ENCODE assay signal across 1 cellular context in the genomic region with DNA sequence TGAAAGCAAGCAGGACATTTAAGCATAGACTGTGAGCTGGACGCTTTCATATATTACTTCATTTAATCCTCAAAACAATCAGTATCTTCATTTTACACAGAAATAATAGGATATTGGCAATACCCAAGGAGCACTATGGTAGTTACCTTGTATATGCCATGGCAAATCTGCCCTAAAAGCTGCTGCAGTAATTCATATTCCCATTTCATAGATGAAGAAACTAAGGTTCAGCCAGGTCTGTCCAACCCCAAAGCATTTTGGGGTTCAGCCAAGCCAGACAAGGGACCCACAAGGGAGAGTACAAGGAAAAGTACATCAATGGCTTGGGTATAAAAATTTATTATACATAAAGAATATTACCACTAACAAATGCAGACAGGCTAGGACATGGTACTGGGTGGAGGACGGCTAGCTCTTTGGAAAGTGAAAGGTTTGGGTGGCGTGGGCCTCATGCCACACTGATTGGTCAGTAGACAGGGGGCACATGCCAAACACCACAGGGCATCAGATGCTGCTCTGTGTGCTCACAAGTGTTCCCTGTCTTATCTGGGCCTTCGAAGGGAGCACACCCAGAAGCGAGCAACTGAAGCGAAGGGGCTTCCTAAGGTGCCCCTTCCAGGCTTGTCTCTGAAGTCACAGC.
A peak's percentile ranks its signal among the peaks of the same experiment; 100 is the strongest.
TF ChIP-seq lines count a peak whose summit lies in the region.

No MANE protein-coding gene starts in this region.

TF ChIP-seq in GM12878, 131 proteins besides CTCF, POLR2A, EP300 and RAD21 (continues in another document):
- no peak for TF ChIP-seq SUZ12 (IDR thresholded peaks at IDR 0.05; ENCODE audit: unreplicated experiment)
- peak; percentile 94 for TF ChIP-seq SMARCA5 (IDR thresholded peaks at IDR 0.05)
- TF ChIP-seq NFXL1 (IDR thresholded peaks at IDR 0.05; ENCODE audit: borderline replicate concordance), result no peak
- no peak for TF ChIP-seq TCF7 (IDR thresholded peaks at IDR 0.05; ENCODE audit: borderline replicate concordance)
- 0 out of 2 replicates have a peak, but pooled peaks have one; percentile 79 for TF ChIP-seq CHD4 (IDR thresholded peaks at IDR 0.05)
- no peak for TF ChIP-seq FOS (IDR thresholded peaks at IDR 0.05; ENCODE audit: borderline replicate concordance, extremely low read depth, insufficient read length)
- no peak for TF ChIP-seq CBX5 (IDR thresholded peaks at IDR 0.05; ENCODE audit: low read depth)
- TF ChIP-seq CEBPB (IDR thresholded peaks at IDR 0.05; ENCODE audit: borderline replicate concordance in 1 of 2, low read depth in 2 of 2, low read length in 2 of 2), result no peak
- no peak for TF ChIP-seq SMC3 (IDR thresholded peaks at IDR 0.05; ENCODE audit: borderline replicate concordance, low read length)
- TF ChIP-seq ZNF207 (IDR thresholded peaks at IDR 0.05; ENCODE audit: borderline replicate concordance), result peak; percentile 43; the same call in 1 of the 2 replicates
- TF ChIP-seq PBX3 (IDR thresholded peaks at IDR 0.05; ENCODE audit: insufficient replicate concordance, low read depth, low read length), result no peak
- TF ChIP-seq, protein P1, sequence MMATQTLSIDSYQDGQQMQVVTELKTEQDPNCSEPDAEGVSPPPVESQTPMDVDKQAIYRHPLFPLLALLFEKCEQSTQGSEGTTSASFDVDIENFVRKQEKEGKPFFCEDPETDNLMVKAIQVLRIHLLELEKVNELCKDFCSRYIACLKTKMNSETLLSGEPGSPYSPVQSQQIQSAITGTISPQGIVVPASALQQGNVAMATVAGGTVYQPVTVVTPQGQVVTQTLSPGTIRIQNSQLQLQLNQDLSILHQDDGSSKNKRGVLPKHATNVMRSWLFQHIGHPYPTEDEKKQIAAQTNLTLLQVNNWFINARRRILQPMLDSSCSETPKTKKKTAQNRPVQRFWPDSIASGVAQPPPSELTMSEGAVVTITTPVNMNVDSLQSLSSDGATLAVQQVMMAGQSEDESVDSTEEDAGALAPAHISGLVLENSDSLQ (IDR thresholded peaks at IDR 0.05), result no peak
- TF ChIP-seq POLR2AphosphoS2 (IDR thresholded peaks at IDR 0.05; ENCODE audit: low read depth, low read length), result no peak
- TF ChIP-seq TCF12 (IDR thresholded peaks at IDR 0.05; ENCODE audit: low read depth, low read length), result no peak
- no peak for TF ChIP-seq TCF3 (IDR thresholded peaks at IDR 0.05; ENCODE audit: borderline replicate concordance, insufficient read depth, low read depth, low read length)
- TF ChIP-seq ZNF24 (IDR thresholded peaks at IDR 0.05), result no peak; the same call in 1 of the 2 replicates
- no peak for TF ChIP-seq HDAC6 (IDR thresholded peaks at IDR 0.05; ENCODE audit: unreplicated experiment)
- no peak for TF ChIP-seq PAX5 (IDR thresholded peaks at IDR 0.05; ENCODE audit: borderline replicate concordance, low read depth, low read length)
- no peak for TF ChIP-seq KLF5 (IDR thresholded peaks at IDR 0.05; ENCODE audit: partially characterized antibody)
- no peak for TF ChIP-seq PAX8 (IDR thresholded peaks at IDR 0.05)
- no peak for TF ChIP-seq MEF2B (IDR thresholded peaks at IDR 0.05; ENCODE audit: partially characterized antibody, poor library complexity, severe bottlenecking)
- TF ChIP-seq, protein P2, sequence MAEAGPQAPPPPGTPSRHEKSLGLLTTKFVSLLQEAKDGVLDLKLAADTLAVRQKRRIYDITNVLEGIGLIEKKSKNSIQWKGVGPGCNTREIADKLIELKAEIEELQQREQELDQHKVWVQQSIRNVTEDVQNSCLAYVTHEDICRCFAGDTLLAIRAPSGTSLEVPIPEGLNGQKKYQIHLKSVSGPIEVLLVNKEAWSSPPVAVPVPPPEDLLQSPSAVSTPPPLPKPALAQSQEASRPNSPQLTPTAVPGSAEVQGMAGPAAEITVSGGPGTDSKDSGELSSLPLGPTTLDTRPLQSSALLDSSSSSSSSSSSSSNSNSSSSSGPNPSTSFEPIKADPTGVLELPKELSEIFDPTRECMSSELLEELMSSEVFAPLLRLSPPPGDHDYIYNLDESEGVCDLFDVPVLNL (IDR thresholded peaks at IDR 0.05; ENCODE audit: low read depth, low read length), result no peak
- no peak for TF ChIP-seq POLR2AphosphoS5 (IDR thresholded peaks at IDR 0.05; ENCODE audit: low read length)
- TF ChIP-seq, protein P3, sequence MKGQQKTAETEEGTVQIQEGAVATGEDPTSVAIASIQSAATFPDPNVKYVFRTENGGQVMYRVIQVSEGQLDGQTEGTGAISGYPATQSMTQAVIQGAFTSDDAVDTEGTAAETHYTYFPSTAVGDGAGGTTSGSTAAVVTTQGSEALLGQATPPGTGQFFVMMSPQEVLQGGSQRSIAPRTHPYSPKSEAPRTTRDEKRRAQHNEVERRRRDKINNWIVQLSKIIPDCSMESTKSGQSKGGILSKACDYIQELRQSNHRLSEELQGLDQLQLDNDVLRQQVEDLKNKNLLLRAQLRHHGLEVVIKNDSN (IDR thresholded peaks at IDR 0.05; ENCODE audit: borderline replicate concordance, extremely low read length, insufficient read depth, low read depth, low read length), result no peak
- TF ChIP-seq CBFB (IDR thresholded peaks at IDR 0.05; ENCODE audit: low read depth), result no peak
- no peak for TF ChIP-seq SPI1 (IDR thresholded peaks at IDR 0.05; ENCODE audit: borderline replicate concordance, insufficient read depth, low read depth, low read length)
- no peak for TF ChIP-seq IRF4 (IDR thresholded peaks at IDR 0.05; ENCODE audit: low read depth, low read length)
- no peak for TF ChIP-seq JUND (IDR thresholded peaks at IDR 0.05; ENCODE audit: low read depth, low read length)
- TF ChIP-seq MTA2 (IDR thresholded peaks at IDR 0.05; ENCODE audit: low read depth), result no peak
- TF ChIP-seq HDAC2 (IDR thresholded peaks at IDR 0.05), result peak; percentile 84; the same call in 1 of the 2 replicates
- TF ChIP-seq BHLHE40 (IDR thresholded peaks at IDR 0.05; ENCODE audit: borderline replicate concordance in 1 of 2, low read depth in 2 of 2, low read length in 1 of 2), result no peak
- no peak for TF ChIP-seq CREB1 (IDR thresholded peaks at IDR 0.05; ENCODE audit: low read depth)
- no peak for TF ChIP-seq IRF5 (IDR thresholded peaks at IDR 0.05; ENCODE audit: borderline replicate concordance)
- no peak; the same call in 1 of the 2 replicates for TF ChIP-seq ASH2L (IDR thresholded peaks at IDR 0.05; ENCODE audit: borderline replicate concordance, low read depth)
- no peak for TF ChIP-seq WRNIP1 (IDR thresholded peaks at IDR 0.05; ENCODE audit: borderline replicate concordance, low read depth, low read length)
- TF ChIP-seq MAX (IDR thresholded peaks at IDR 0.05; ENCODE audit: low read depth, low read length), result no peak
- TF ChIP-seq NR2F1 (conservative IDR thresholded peaks at IDR 0.05), result no peak
- no peak for TF ChIP-seq RFX5 (IDR thresholded peaks at IDR 0.05; ENCODE audit: low read depth, low read length)
- TF ChIP-seq FOXK2 (IDR thresholded peaks at IDR 0.05), result no peak
- TF ChIP-seq STAT3 (IDR thresholded peaks at IDR 0.05; ENCODE audit: low read depth, low read length), result no peak
- no peak for TF ChIP-seq ZSCAN29 (IDR thresholded peaks at IDR 0.05)
- TF ChIP-seq ZBTB40 (IDR thresholded peaks at IDR 0.05; ENCODE audit: borderline replicate concordance), result peak; percentile 14; the same call in 1 of the 2 replicates
- TF ChIP-seq GATAD2B (conservative IDR thresholded peaks at IDR 0.05; ENCODE audit: low read depth), result peak; percentile 17; the same call in 1 of the 2 replicates
- TF ChIP-seq LARP7 (IDR thresholded peaks at IDR 0.05), result no peak
- no peak for TF ChIP-seq POU2F2 (IDR thresholded peaks at IDR 0.05; ENCODE audit: borderline replicate concordance, low read depth, low read length)
- TF ChIP-seq, protein P4, sequence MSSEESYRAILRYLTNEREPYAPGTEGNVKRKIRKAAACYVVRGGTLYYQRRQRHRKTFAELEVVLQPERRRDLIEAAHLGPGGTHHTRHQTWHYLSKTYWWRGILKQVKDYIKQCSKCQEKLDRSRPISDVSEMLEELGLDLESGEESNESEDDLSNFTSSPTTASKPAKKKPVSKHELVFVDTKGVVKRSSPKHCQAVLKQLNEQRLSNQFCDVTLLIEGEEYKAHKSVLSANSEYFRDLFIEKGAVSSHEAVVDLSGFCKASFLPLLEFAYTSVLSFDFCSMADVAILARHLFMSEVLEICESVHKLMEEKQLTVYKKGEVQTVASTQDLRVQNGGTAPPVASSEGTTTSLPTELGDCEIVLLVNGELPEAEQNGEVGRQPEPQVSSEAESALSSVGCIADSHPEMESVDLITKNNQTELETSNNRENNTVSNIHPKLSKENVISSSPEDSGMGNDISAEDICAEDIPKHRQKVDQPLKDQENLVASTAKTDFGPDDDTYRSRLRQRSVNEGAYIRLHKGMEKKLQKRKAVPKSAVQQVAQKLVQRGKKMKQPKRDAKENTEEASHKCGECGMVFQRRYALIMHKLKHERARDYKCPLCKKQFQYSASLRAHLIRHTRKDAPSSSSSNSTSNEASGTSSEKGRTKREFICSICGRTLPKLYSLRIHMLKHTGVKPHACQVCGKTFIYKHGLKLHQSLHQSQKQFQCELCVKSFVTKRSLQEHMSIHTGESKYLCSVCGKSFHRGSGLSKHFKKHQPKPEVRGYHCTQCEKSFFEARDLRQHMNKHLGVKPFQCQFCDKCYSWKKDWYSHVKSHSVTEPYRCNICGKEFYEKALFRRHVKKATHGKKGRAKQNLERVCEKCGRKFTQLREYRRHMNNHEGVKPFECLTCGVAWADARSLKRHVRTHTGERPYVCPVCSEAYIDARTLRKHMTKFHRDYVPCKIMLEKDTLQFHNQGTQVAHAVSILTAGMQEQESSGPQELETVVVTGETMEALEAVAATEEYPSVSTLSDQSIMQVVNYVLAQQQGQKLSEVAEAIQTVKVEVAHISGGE (CRISPR knock-in tag; IDR thresholded peaks at IDR 0.05), result no peak
- TF ChIP-seq, protein P5, sequence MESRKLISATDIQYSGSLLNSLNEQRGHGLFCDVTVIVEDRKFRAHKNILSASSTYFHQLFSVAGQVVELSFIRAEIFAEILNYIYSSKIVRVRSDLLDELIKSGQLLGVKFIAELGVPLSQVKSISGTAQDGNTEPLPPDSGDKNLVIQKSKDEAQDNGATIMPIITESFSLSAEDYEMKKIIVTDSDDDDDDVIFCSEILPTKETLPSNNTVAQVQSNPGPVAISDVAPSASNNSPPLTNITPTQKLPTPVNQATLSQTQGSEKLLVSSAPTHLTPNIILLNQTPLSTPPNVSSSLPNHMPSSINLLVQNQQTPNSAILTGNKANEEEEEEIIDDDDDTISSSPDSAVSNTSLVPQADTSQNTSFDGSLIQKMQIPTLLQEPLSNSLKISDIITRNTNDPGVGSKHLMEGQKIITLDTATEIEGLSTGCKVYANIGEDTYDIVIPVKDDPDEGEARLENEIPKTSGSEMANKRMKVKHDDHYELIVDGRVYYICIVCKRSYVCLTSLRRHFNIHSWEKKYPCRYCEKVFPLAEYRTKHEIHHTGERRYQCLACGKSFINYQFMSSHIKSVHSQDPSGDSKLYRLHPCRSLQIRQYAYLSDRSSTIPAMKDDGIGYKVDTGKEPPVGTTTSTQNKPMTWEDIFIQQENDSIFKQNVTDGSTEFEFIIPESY (IDR thresholded peaks at IDR 0.05), result no peak
- TF ChIP-seq TBL1XR1 (IDR thresholded peaks at IDR 0.05; ENCODE audit: low read depth, low read length), result no peak
- no peak for TF ChIP-seq ATF3 (IDR thresholded peaks at IDR 0.05; ENCODE audit: borderline replicate concordance, extremely low read depth, low read depth, low read length)
- TF ChIP-seq TAF1 (IDR thresholded peaks at IDR 0.05; ENCODE audit: borderline replicate concordance, low read depth, low read length), result no peak
